ENCODE assay signal across 8 cellular contexts in the genomic region with DNA sequence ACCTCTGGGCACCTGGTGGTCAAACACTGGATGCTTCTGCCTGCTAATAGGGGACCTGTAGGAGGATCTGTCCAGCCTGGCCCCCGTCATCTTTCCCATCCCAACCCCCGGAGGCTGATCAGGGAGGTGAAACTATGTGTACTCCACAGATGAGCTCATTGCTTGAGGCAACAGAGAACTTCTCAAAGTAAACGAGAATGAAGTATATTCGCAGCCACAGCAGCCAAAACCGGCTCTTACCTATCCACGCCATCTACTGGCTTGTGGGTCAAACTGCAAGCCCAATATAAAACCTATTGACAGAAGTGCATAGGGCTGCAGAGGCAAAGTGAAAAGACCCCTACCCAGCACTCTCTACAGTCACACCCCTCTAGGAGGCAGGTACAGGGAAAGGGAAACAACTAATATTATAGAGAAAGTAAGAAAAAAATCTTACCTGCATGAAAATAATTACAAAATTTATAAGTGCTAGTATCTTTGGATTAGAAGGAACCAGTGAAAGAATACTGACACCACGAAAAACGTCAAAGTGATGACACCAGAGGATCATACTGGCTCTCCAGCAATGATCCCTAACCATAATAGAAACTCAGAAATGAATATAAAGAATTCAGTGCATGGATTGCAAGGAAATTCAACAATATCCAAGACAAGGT.
A peak's percentile ranks its signal among the peaks of the same experiment; 100 is the strongest.
DNase-seq lines count a peak whose midpoint lies in the region; ATAC-seq and TF ChIP-seq lines count a peak whose summit lies in the region.

No MANE protein-coding gene starts in this region.

- no peaks in the 10 kb centered on the region for H3K4me1 Mint-ChIP-seq in Calu3 (ENCODE audit: low read depth, unreplicated experiment)

- H3K36me3 ChIP-seq in iPS DF 6.9 (ENCODE audit: control insufficient read depth, insufficient read depth, low read length) = no peaks in the 10 kb centered on the region
- no peaks in the 10 kb centered on the region for H3K36me3 ChIP-seq in tibial artery

- no TSS peak for BruUV-seq in Calu3 (replicated peaks; lab: Mats Ljungman, UMichigan)

- H3K27ac Mint-ChIP-seq in Calu3 (ENCODE audit: unreplicated experiment) = no peak overlapping the region

- peak; percentile 86 for TF ChIP-seq CTCF in Calu3 (IDR thresholded peaks at IDR 0.05; ENCODE audit: unreplicated experiment)
- TF ChIP-seq CTCF in WI38 (IDR thresholded peaks at IDR 0.05; ENCODE audit: low read depth, low read length) = 0 out of 2 replicates have a peak, but pooled peaks have one; percentile 21
- TF ChIP-seq CTCF in tibial artery (IDR thresholded peaks at IDR 0.05) = peak; percentile 37 to 60

- intact Hi-C loops in Calu3 (cut with micrococcal nuclease; ENCODE audit: unreplicated experiment) (loop anchor here (1.0 kb wide), 1 partner anchor 280 kb away; no protein-coding TSS in a partner anchor), tibial artery (cut with DNase I; ENCODE audit: low total_unique reads) (no loop called here)

- H3K27me3 Mint-ChIP-seq in Calu3 (ENCODE audit: unreplicated experiment) = no peaks in the 10 kb centered on the region

- DNase-seq in Calu3 (peak; percentile 41), NCI-H2029 (lab: John Stamatoyannopoulos, UW) (peak; percentile 47), iPS DF 6.9 (ENCODE audit: low read depth, low spot score) (peak; percentile 35), tibial artery (no peak), UCSD-AML1 (lab: John Stamatoyannopoulos, UW; ENCODE audit: unreplicated experiment) (no peak)

- H3K36me3 Mint-ChIP-seq in Calu3 (ENCODE audit: insufficient read depth, unreplicated experiment) = no peaks in the 10 kb centered on the region

- H3K27me3 ChIP-seq in iPS DF 6.9 (ENCODE audit: control insufficient read depth, insufficient read depth, low read length) (no peaks in the 10 kb centered on the region), tibial artery (no peaks in the 10 kb centered on the region)

- H3K27ac ChIP-seq in iPS DF 6.9 (ENCODE audit: low read length) (no peak overlapping the region), tibial artery (no peak overlapping the region)

- CTCF ChIA-PET in Calu3 (lab: Charles Lee) = interaction anchor here (1.4 kb wide), 1 partner anchor 9 kb away, joined by 3 read pairs; no protein-coding TSS in a partner anchor

- H3K4me3 Mint-ChIP-seq in Calu3 (ENCODE audit: low read depth, unreplicated experiment) = no peak overlapping the region

- H3K9me3 Mint-ChIP-seq in Calu3 (ENCODE audit: low read depth, unreplicated experiment) = no peaks in the 10 kb centered on the region

- no peaks in the 10 kb centered on the region for H3K4me1 ChIP-seq in iPS DF 6.9 (ENCODE audit: control insufficient read depth, insufficient read depth, low read length)
- H3K4me1 ChIP-seq in tibial artery = no peaks in the 10 kb centered on the region

- no peak overlapping the region for H3K4me3 ChIP-seq in WI38 (ENCODE audit: low read depth, low read length)
- H3K4me3 ChIP-seq in iPS DF 6.9 (ENCODE audit: low read length) = no peak overlapping the region
- H3K4me3 ChIP-seq in tibial artery = no peak overlapping the region

- H3K9me3 ChIP-seq in iPS DF 6.9 (ENCODE audit: control insufficient read depth, insufficient read depth, low read length) = no peaks in the 10 kb centered on the region
- no peaks in the 10 kb centered on the region for H3K9me3 ChIP-seq in tibial artery

- ATAC-seq in GM19035 (IDR thresholded peaks at IDR 0.05; ENCODE audit: unreplicated experiment) (peak; percentile 95), HG03066 (IDR thresholded peaks at IDR 0.05; ENCODE audit: low read depth, unreplicated experiment) (peak; percentile 93)

- no CpG with 5 or more reads among the region's 8 CpGs for WGBS in iPS DF 6.9 (ENCODE audit: insufficient coverage, insufficient read length)

Comparison
In these comparisons a context has a peak if more than half of its experiments do, and no peak if none do; other contexts are left out.
1. DNase-seq: peak in Calu3 (single experiment), NCI-H2029 (single experiment) and iPS DF 6.9 (single experiment); none in tibial artery (0 of 2) and UCSD-AML1 (single experiment).
2. CTCF ChIP-seq: peak in every context shown above with its lines; median percentile 86 in Calu3; 48 in tibial artery; 21 in WI38.